ENCODE assay signal across 2 cellular contexts in genomic region chr6:27374824-27375612, GRCh38.
TF ChIP-seq lines count a peak whose summit lies in the region.

No MANE protein-coding gene starts in this region.

TF ChIP-seq in Ishikawa, 13 proteins besides CTCF, POLR2A, EP300 and RAD21 (continued from another document):
- TF ChIP-seq, protein P1, sequence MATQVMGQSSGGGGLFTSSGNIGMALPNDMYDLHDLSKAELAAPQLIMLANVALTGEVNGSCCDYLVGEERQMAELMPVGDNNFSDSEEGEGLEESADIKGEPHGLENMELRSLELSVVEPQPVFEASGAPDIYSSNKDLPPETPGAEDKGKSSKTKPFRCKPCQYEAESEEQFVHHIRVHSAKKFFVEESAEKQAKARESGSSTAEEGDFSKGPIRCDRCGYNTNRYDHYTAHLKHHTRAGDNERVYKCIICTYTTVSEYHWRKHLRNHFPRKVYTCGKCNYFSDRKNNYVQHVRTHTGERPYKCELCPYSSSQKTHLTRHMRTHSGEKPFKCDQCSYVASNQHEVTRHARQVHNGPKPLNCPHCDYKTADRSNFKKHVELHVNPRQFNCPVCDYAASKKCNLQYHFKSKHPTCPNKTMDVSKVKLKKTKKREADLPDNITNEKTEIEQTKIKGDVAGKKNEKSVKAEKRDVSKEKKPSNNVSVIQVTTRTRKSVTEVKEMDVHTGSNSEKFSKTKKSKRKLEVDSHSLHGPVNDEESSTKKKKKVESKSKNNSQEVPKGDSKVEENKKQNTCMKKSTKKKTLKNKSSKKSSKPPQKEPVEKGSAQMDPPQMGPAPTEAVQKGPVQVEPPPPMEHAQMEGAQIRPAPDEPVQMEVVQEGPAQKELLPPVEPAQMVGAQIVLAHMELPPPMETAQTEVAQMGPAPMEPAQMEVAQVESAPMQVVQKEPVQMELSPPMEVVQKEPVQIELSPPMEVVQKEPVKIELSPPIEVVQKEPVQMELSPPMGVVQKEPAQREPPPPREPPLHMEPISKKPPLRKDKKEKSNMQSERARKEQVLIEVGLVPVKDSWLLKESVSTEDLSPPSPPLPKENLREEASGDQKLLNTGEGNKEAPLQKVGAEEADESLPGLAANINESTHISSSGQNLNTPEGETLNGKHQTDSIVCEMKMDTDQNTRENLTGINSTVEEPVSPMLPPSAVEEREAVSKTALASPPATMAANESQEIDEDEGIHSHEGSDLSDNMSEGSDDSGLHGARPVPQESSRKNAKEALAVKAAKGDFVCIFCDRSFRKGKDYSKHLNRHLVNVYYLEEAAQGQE (IDR thresholded peaks at IDR 0.05; ENCODE audit: low read depth): no peak
- TF ChIP-seq TAF1 (IDR thresholded peaks at IDR 0.05; ENCODE audit: low read depth): peak; percentile 57
- 0 out of 2 replicates have a peak, but pooled peaks have one; percentile 18 for TF ChIP-seq NFIC (IDR thresholded peaks at IDR 0.05)
- no peak for TF ChIP-seq CREB1 (IDR thresholded peaks at IDR 0.05; ENCODE audit: low read depth)
- TF ChIP-seq EGR1 (IDR thresholded peaks at IDR 0.05): no peak

TF ChIP-seq in K562, 482 proteins besides CTCF, POLR2A, EP300 and RAD21 (continued from another document and continues in another):
- TF ChIP-seq, protein P2, sequence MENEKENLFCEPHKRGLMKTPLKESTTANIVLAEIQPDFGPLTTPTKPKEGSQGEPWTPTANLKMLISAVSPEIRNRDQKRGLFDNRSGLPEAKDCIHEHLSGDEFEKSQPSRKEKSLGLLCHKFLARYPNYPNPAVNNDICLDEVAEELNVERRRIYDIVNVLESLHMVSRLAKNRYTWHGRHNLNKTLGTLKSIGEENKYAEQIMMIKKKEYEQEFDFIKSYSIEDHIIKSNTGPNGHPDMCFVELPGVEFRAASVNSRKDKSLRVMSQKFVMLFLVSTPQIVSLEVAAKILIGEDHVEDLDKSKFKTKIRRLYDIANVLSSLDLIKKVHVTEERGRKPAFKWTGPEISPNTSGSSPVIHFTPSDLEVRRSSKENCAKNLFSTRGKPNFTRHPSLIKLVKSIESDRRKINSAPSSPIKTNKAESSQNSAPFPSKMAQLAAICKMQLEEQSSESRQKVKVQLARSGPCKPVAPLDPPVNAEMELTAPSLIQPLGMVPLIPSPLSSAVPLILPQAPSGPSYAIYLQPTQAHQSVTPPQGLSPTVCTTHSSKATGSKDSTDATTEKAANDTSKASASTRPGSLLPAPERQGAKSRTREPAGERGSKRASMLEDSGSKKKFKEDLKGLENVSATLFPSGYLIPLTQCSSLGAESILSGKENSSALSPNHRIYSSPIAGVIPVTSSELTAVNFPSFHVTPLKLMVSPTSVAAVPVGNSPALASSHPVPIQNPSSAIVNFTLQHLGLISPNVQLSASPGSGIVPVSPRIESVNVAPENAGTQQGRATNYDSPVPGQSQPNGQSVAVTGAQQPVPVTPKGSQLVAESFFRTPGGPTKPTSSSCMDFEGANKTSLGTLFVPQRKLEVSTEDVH (IDR thresholded peaks at IDR 0.05; ENCODE audit: low read depth, partially characterized antibody): no peak
- TF ChIP-seq ZNF586 (CRISPR knock-in tag; conservative IDR thresholded peaks at IDR 0.05): no peak
- TF ChIP-seq FOS (IDR thresholded peaks at IDR 0.05; ENCODE audit: extremely low read depth, insufficient read length): no peak
- peak; percentile 48 for TF ChIP-seq JUND (IDR thresholded peaks at IDR 0.05; ENCODE audit: borderline replicate concordance, low read depth, low read length)
- TF ChIP-seq JUND (tag; IDR thresholded peaks at IDR 0.05; ENCODE audit: borderline replicate concordance, low read depth, low read length): no peak
- TF ChIP-seq IRF9 (tag; IDR thresholded peaks at IDR 0.05): no peak
- TF ChIP-seq, protein P3, sequence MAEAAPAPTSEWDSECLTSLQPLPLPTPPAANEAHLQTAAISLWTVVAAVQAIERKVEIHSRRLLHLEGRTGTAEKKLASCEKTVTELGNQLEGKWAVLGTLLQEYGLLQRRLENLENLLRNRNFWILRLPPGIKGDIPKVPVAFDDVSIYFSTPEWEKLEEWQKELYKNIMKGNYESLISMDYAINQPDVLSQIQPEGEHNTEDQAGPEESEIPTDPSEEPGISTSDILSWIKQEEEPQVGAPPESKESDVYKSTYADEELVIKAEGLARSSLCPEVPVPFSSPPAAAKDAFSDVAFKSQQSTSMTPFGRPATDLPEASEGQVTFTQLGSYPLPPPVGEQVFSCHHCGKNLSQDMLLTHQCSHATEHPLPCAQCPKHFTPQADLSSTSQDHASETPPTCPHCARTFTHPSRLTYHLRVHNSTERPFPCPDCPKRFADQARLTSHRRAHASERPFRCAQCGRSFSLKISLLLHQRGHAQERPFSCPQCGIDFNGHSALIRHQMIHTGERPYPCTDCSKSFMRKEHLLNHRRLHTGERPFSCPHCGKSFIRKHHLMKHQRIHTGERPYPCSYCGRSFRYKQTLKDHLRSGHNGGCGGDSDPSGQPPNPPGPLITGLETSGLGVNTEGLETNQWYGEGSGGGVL (CRISPR knock-in tag; IDR thresholded peaks at IDR 0.05): no peak
- TF ChIP-seq ZNF785 (CRISPR knock-in tag; IDR thresholded peaks at IDR 0.05): no peak
- TF ChIP-seq, protein P4, sequence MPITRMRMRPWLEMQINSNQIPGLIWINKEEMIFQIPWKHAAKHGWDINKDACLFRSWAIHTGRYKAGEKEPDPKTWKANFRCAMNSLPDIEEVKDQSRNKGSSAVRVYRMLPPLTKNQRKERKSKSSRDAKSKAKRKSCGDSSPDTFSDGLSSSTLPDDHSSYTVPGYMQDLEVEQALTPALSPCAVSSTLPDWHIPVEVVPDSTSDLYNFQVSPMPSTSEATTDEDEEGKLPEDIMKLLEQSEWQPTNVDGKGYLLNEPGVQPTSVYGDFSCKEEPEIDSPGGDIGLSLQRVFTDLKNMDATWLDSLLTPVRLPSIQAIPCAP (CRISPR knock-in tag; IDR thresholded peaks at IDR 0.05; ENCODE audit: borderline replicate concordance): no peak
- TF ChIP-seq PRPF4 (IDR thresholded peaks at IDR 0.05; ENCODE audit: insufficient read depth, low read depth, low read length, poor library complexity, severe bottlenecking): no peak
- no peak for TF ChIP-seq ZNF184 (CRISPR knock-in tag; IDR thresholded peaks at IDR 0.05)
- TF ChIP-seq, protein P5, sequence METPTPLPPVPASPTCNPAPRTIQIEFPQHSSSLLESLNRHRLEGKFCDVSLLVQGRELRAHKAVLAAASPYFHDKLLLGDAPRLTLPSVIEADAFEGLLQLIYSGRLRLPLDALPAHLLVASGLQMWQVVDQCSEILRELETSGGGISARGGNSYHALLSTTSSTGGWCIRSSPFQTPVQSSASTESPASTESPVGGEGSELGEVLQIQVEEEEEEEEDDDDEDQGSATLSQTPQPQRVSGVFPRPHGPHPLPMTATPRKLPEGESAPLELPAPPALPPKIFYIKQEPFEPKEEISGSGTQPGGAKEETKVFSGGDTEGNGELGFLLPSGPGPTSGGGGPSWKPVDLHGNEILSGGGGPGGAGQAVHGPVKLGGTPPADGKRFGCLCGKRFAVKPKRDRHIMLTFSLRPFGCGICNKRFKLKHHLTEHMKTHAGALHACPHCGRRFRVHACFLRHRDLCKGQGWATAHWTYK (CRISPR knock-in tag; IDR thresholded peaks at IDR 0.05): no peak
- TF ChIP-seq ZC3H11A (IDR thresholded peaks at IDR 0.05; ENCODE audit: low read depth, low read length): no peak
- 0 out of 2 replicates have a peak, but pooled peaks have one; percentile 38 for TF ChIP-seq POLR2AphosphoS5 (IDR thresholded peaks at IDR 0.05; ENCODE audit: control insufficient read depth, insufficient read depth, low read depth, low read length)
- TF ChIP-seq SMARCB1 (IDR thresholded peaks at IDR 0.05; ENCODE audit: insufficient read length, low read depth): no peak
- no peak for TF ChIP-seq TAL1 (IDR thresholded peaks at IDR 0.05)
- no peak for TF ChIP-seq HNRNPLL (IDR thresholded peaks at IDR 0.05; ENCODE audit: low read depth, low read length, poor library complexity, severe bottlenecking)
- no peak for TF ChIP-seq ZNF639 (CRISPR knock-in tag; conservative IDR thresholded peaks at IDR 0.05 in 1 of 2, IDR thresholded peaks at IDR 0.05 in 1 of 2)
- TF ChIP-seq FOXJ2 (tag; IDR thresholded peaks at IDR 0.05): peak; percentile 13; the same call in 1 of the 2 replicates
- TF ChIP-seq ATF7 (IDR thresholded peaks at IDR 0.05): peak; percentile 38
- TF ChIP-seq SMARCC2 (IDR thresholded peaks at IDR 0.05; ENCODE audit: low read depth): no peak
- no peak for TF ChIP-seq TFE3 (CRISPR knock-in tag; IDR thresholded peaks at IDR 0.05)
- TF ChIP-seq DNMT1 (IDR thresholded peaks at IDR 0.05): no peak
- TF ChIP-seq FOSL1 (tag; conservative IDR thresholded peaks at IDR 0.05): no peak; the same call in 1 of the 2 replicates
- no peak for TF ChIP-seq HNRNPUL1 (IDR thresholded peaks at IDR 0.05; ENCODE audit: low read length)
- no peak; the same call in 1 of the 2 replicates for TF ChIP-seq SOX6 (IDR thresholded peaks at IDR 0.05)
- peak in 2 of 3 experiments; percentile 71 to 90 for TF ChIP-seq YY1 (IDR thresholded peaks at IDR 0.05; ENCODE audit: borderline replicate concordance in 1 of 3, control insufficient read depth in 1 of 3, extremely low read depth in 1 of 3, insufficient read depth in 3 of 3, insufficient read length in 1 of 3, insufficient replicate concordance in 2 of 3, low read depth in 1 of 3, low read length in 2 of 3)
- TF ChIP-seq SNIP1 (IDR thresholded peaks at IDR 0.05; ENCODE audit: low read depth): no peak
- TF ChIP-seq MEIS2 (IDR thresholded peaks at IDR 0.05; ENCODE audit: partially characterized antibody): peak; percentile 97
- TF ChIP-seq TFAP4 (CRISPR knock-in tag; IDR thresholded peaks at IDR 0.05; ENCODE audit: borderline replicate concordance): peak; percentile 78; the same call in 1 of the 2 replicates
- no peak for TF ChIP-seq MYNN (IDR thresholded peaks at IDR 0.05)
- no peak for TF ChIP-seq MYNN (CRISPR knock-in tag; IDR thresholded peaks at IDR 0.05)
- no peak for TF ChIP-seq KLF6 (CRISPR knock-in tag; IDR thresholded peaks at IDR 0.05; ENCODE audit: borderline replicate concordance)
- TF ChIP-seq NR2C2 (CRISPR knock-in tag; IDR thresholded peaks at IDR 0.05): no peak
- TF ChIP-seq NR2C2 (tag; IDR thresholded peaks at IDR 0.05): peak; percentile 61; the same call in 1 of the 2 replicates
- no peak for TF ChIP-seq POLR2H (tag; IDR thresholded peaks at IDR 0.05; ENCODE audit: low read depth)
- TF ChIP-seq ESRRA (IDR thresholded peaks at IDR 0.05; ENCODE audit: borderline replicate concordance, low read depth): no peak
- TF ChIP-seq ZKSCAN1 (IDR thresholded peaks at IDR 0.05; ENCODE audit: low read depth, low read length): 0 out of 2 replicates have a peak, but pooled peaks have one; percentile 61
- TF ChIP-seq RBBP5 (IDR thresholded peaks at IDR 0.05; ENCODE audit: borderline replicate concordance, insufficient read depth, low read length, poor library complexity, severe bottlenecking): no peak
- 0 out of 2 replicates have a peak, but pooled peaks have one; percentile 26 for TF ChIP-seq E2F1 (CRISPR knock-in tag; IDR thresholded peaks at IDR 0.05)
- no peak for TF ChIP-seq FOXM1 (IDR thresholded peaks at IDR 0.05; ENCODE audit: low read depth)
- no peak for TF ChIP-seq FOXM1 (CRISPR knock-in tag; IDR thresholded peaks at IDR 0.05; ENCODE audit: low read depth)
- TF ChIP-seq RBM22 (IDR thresholded peaks at IDR 0.05; ENCODE audit: low read depth, low read length, poor library complexity, severe bottlenecking): no peak
